In genomic region chr10:30510184-30510931, GRCh38 we compare ENCODE assay signal across 7 cellular contexts.
DNase-seq lines count a peak whose midpoint lies in the region; ATAC-seq and TF ChIP-seq lines count a peak whose summit lies in the region.

No MANE protein-coding gene starts in this region.

- no peaks in the 10 kb centered on the region for H3K9me3 ChIP-seq in A673 (ENCODE audit: low read depth, low read length, poor library complexity, severe bottlenecking)

- H3K4me3 ChIP-seq in A673 (ENCODE audit: low read depth, low read length, poor library complexity, severe bottlenecking), result no peak overlapping the region

- no peak overlapping the region for H3K27ac ChIP-seq in A673 (ENCODE audit: low read depth, low read length, poor library complexity, severe bottlenecking)

- H3K27ac Mint-ChIP-seq in chondrocyte (ENCODE audit: unreplicated experiment), result peak overlapping the region; percentile 77

- H3K4me1 ChIP-seq in A673 (ENCODE audit: insufficient read depth, low read length, poor library complexity, severe bottlenecking), result no peaks in the 10 kb centered on the region

- POLR2A ChIA-PET in A673 (lab: Charles Lee; ENCODE audit: low non-redundant PET), result no interaction called here

- DNase-seq in MV-4-11 (lab: John Stamatoyannopoulos, UW), result peak; percentile 12
- DNase-seq in chondrocyte (ENCODE audit: low spot score), result no peak
- peak; percentile 18 to 48 for DNase-seq in stimulated activated CD8-positive, alpha-beta memory T cell treated with anti-CD3 and anti-CD28 coated beads, Interleukin-2, amount 100 ng/mL, for 48 hours (ENCODE audit: low read depth in 2 of 2)
- DNase-seq in A673 (ENCODE audit: low spot score), result no peak
- no peak for DNase-seq in cardiac septum (ENCODE audit: low spot score)

- H3K27me3 ChIP-seq in A673 (replicated peaks; ENCODE audit: insufficient read depth, low read depth, low read length, poor library complexity), result no peaks in the 10 kb centered on the region

- intact Hi-C loops in A673 (cut with micrococcal nuclease; ENCODE audit: unreplicated experiment), result no loop called here
- intact Hi-C loops in cardiac septum (cut with DNase I), result no loop called here

- no TSS peak for BruUV-seq in A673 (replicated peaks; lab: Mats Ljungman, UMichigan)

- H3K27me3 Mint-ChIP-seq in chondrocyte (ENCODE audit: low read depth), result peaks cover 3% of the 10 kb centered on the region

- H3K4me3 Mint-ChIP-seq in chondrocyte (ENCODE audit: unreplicated experiment), result no peak overlapping the region

- H3K36me3 Mint-ChIP-seq in chondrocyte (ENCODE audit: low read depth), result no peaks in the 10 kb centered on the region

- H3K9me3 Mint-ChIP-seq in chondrocyte (ENCODE audit: low read depth), result no peaks in the 10 kb centered on the region

- peaks cover 9% of the 10 kb centered on the region for H3K4me1 Mint-ChIP-seq in chondrocyte (ENCODE audit: low read depth)

- no peaks in the 10 kb centered on the region for H3K36me3 ChIP-seq in A673 (ENCODE audit: insufficient read depth, low read length, poor library complexity, severe bottlenecking)

- TF ChIP-seq CTCF in chondrocyte (IDR thresholded peaks at IDR 0.05) (peak; percentile 60), A673 (conservative IDR thresholded peaks at IDR 0.05; ENCODE audit: low read depth, low read length) (no peak)

- CTCF ChIA-PET in A673 (lab: Charles Lee), result no interaction called here

- ATAC-seq in GM18502 (IDR thresholded peaks at IDR 0.05; ENCODE audit: poor library complexity, unreplicated experiment), result peak; percentile 88
- peak; percentile 89 for ATAC-seq in GM21825 (IDR thresholded peaks at IDR 0.05; ENCODE audit: unreplicated experiment)

Comparison
In these comparisons a context has a peak if more than half of its experiments do, and no peak if none do; other contexts are left out.
1. DNase-seq: peak in MV-4-11 (single experiment) and stimulated activated CD8-positive, alpha-beta memory T cell treated with anti-CD3 and anti-CD28 coated beads, Interleukin-2, amount 100 ng/mL, for 48 hours (2 of 2); none in chondrocyte (single experiment), A673 (single experiment) and cardiac septum (single experiment).